ENCODE assay signal across 18 cellular contexts in the genomic region with DNA sequence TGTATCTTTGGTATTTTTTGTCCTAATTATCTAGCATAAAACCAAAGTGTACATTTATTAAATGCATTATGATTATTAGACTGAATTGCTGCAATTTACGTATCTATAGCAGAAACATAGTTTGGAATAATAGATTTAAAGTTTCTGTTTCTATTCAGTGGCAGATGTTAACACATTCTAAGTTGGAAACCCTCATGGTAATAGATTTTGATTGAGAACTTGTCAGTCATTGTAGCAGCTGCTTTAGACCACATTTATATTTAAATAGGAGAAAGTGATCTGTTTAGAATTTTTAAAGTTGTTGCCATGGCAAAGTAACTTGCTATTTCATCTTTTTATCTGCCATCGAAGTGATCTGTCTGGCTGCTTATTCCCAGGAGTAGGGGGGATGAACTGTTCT.
DNase-seq lines count a peak whose midpoint lies in the region; ATAC-seq and TF ChIP-seq lines count a peak whose summit lies in the region.
"Had no signal": no experiment of that assay in that cellular context is flagged by ENCODE, and none has a peak within 500 bp of the region (broad histone marks: within the 10 kb centered on the region; RNA-seq: fewer than 3 reads in every experiment).

No MANE protein-coding gene starts in this region.

- H3K79me2 ChIP-seq in SU-DHL-6 (ENCODE audit: insufficient read depth, low read length): peaks cover 100% of the 10 kb centered on the region

- H4K20me1 ChIP-seq in SU-DHL-6 (ENCODE audit: low read depth, low read length): peaks cover 19% of the 10 kb centered on the region

- ATAC-seq in GM18511 (IDR thresholded peaks at IDR 0.05; ENCODE audit: unreplicated experiment): no peak
- ATAC-seq: HCT116 had no signal

- H3K4me3 ChIP-seq in SU-DHL-6 (ENCODE audit: insufficient read depth, low read length, poor library complexity, severe bottlenecking): no peak overlapping the region
- no peak overlapping the region for H3K4me3 ChIP-seq in adrenal gland
- H3K4me3 ChIP-seq: MG63, SJCRH30 had no signal

- H3K36me3 ChIP-seq in SU-DHL-6 (ENCODE audit: low read length) (peaks cover 26% of the 10 kb centered on the region; the same call in 1 of the 2 replicates), adrenal gland (replicated peaks in 1 of 2) (no peaks in the 10 kb centered on the region)
- H3K36me3 ChIP-seq: MG63 had no signal

- H3K4me2 ChIP-seq in SU-DHL-6 (ENCODE audit: low read depth, low read length, poor library complexity, severe bottlenecking): peak overlapping the region; percentile 8

- H3K36me3 Mint-ChIP-seq in MCF 10A (ENCODE audit: insufficient read depth, unreplicated experiment): no peaks in the 10 kb centered on the region

- peaks cover 13% of the 10 kb centered on the region for H3K4me1 Mint-ChIP-seq in MCF 10A (ENCODE audit: insufficient read depth, unreplicated experiment)

- WGBS in adrenal gland, 4 donors: 42 to 52% (median 49%) methylated on average over 2 of the region's 2 CpGs

- no peaks in the 10 kb centered on the region for H3K9me2 ChIP-seq in SU-DHL-6 (replicated peaks; ENCODE audit: insufficient read depth, low read length)

- no peaks in the 10 kb centered on the region for H3K9me3 ChIP-seq in SU-DHL-6 (ENCODE audit: insufficient read depth, low read length)
- no peaks in the 10 kb centered on the region for H3K9me3 ChIP-seq in adrenal gland (replicated peaks in 1 of 3)
- H3K9me3 ChIP-seq: MG63, SJCRH30 had no signal

- no peak overlapping the region for H3K9ac ChIP-seq in SU-DHL-6 (ENCODE audit: low read length)

- no TSS peak for BruUV-seq in MCF 10A (replicated peaks; lab: Mats Ljungman, UMichigan)

- peaks cover 23% of the 10 kb centered on the region; the same call in 1 of the 2 replicates for H3F3A ChIP-seq in SU-DHL-6 (ENCODE audit: insufficient read depth)

- POLR2A ChIA-PET in MCF 10A (lab: Yijun Ruan, JAX): interaction anchor here (1.0 kb wide), 1 partner anchor 61 kb away, joined by 4 read pairs; a partner anchor contains a TSS

- H3K4me1 ChIP-seq in adrenal gland (replicated peaks in 1 of 2): peaks cover 9 to 13% of the 10 kb centered on the region in 2 donors

- no peak overlapping the region for H3K27ac Mint-ChIP-seq in MCF 10A (ENCODE audit: low read depth, unreplicated experiment)

- H3K27me3 ChIP-seq in SU-DHL-6 (ENCODE audit: low read length) (no peaks in the 10 kb centered on the region), adrenal gland (no peaks in the 10 kb centered on the region)
- H3K27me3 ChIP-seq: MG63, SJCRH30 had no signal

- no peak overlapping the region for H2AFZ ChIP-seq in SU-DHL-6 (ENCODE audit: low read depth, low read length, severe bottlenecking)

- H3K4me3 Mint-ChIP-seq in MCF 10A (ENCODE audit: unreplicated experiment): no peak overlapping the region

- intact Hi-C loops in adrenal gland (cut with DNase I) (no loop called here), MCF 10A (cut with micrococcal nuclease) (no loop called here)

- no peaks in the 10 kb centered on the region for H3K9me3 Mint-ChIP-seq in MCF 10A (ENCODE audit: unreplicated experiment)

- DNase-seq in NCI-H82 (lab: John Stamatoyannopoulos, UW) (peak; percentile 40), NCI-H82 treated with DMSO at 0.1 percent for 48 hours (lab: John Stamatoyannopoulos, UW; ENCODE audit: unreplicated experiment) (no peak), myocyte (ENCODE audit: low read depth) (peak; percentile 18), adrenal gland (no peak), MCF 10A (ENCODE audit: unreplicated experiment) (no peak)
- no peak for DNase-seq in activated CD8-positive, alpha-beta memory T cell treated with anti-CD3 and anti-CD28 coated beads, Interleukin-2, amount 50 U/mL, for 4 hours
- DNase-seq: KBM-7, MG63, NCI-H1092 treated with DMSO at 0.1 percent for 48 hours, NCI-H1694 treated with DMSO at 0.1 percent for 48 hours, NCI-H524 treated with DMSO at 0.1 percent for 48 hours, SJCRH30, T-helper 1 cell had no signal

- H3K27ac ChIP-seq in SU-DHL-6 (ENCODE audit: low read depth, low read length) (peak overlapping the region; percentile 28; the same call in 1 of the 2 replicates), adrenal gland (no peak overlapping the region)
- H3K27ac ChIP-seq: C4-2B, RWPE1, SJCRH30 had no signal

- TF ChIP-seq CTCF in SU-DHL-6 (IDR thresholded peaks at IDR 0.05; ENCODE audit: insufficient read depth, low read length, poor library complexity, severe bottlenecking) (no peak), adrenal gland (IDR thresholded peaks at IDR 0.05) (no peak), MCF 10A (IDR thresholded peaks at IDR 0.05; ENCODE audit: unreplicated experiment) (no peak)

- CTCF ChIA-PET in MCF 10A (lab: Yijun Ruan, JAX): interaction anchor here (0.5 to 2.4 kb wide), 4 partner anchors 49 to 108 kb away, joined by 3 to 9 read pairs (median 4); no protein-coding TSS in a partner anchor

- TF ChIP-seq POLR2A in adrenal gland (IDR thresholded peaks at IDR 0.05): no peak

- no peaks in the 10 kb centered on the region for H3K27me3 Mint-ChIP-seq in MCF 10A (ENCODE audit: insufficient read depth, unreplicated experiment)

Comparison
In these comparisons a context has a peak if more than half of its experiments do, and no peak if none do; other contexts are left out.
1. DNase-seq: peak in NCI-H82 (single experiment) and myocyte (single experiment); none in NCI-H82 treated with DMSO at 0.1 percent for 48 hours (single experiment), adrenal gland (0 of 7), activated CD8-positive, alpha-beta memory T cell treated with anti-CD3 and anti-CD28 coated beads, Interleukin-2, amount 50 U/mL, for 4 hours (single experiment) and MCF 10A (single experiment).